ENCODE assay signal across 8 cellular contexts in the genomic region with DNA sequence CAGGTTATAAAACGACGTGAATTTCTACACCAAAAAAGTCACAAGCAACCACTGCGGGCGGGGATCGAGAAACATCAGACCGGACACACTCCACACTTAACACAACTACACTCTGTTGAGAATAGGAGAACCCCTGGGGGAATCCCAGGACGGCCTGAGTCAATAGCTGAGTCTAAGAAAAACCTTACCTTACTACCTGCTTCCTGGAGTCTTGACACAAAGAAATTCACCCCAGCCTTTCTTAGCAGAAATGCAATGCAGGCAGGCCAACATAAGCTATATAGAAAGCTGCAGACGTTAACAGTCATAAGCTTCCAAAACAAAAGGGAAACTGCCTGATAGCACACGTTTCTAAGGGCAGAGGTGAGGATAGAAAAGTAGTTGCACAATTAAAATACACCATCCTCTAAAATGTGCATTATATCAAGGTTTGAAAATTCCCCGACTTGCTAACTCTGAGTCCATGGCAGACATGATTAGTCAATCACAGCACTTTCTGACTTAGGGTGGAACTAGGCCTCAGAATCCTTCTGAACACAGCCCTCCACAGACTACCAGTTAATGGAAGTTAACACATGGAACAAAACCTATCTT.
DNase-seq lines count a peak whose midpoint lies in the region; ATAC-seq, FAIRE-seq and TF ChIP-seq lines count a peak whose summit lies in the region.

No MANE protein-coding gene starts in this region.

- H3K9ac ChIP-seq in MM.1S (ENCODE audit: low read length) (peak overlapping the region; percentile 76), mesenchymal stem cell (ENCODE audit: low read length) (no peak overlapping the region)

- H3K9me3 ChIP-seq in A549, result no peaks in the 10 kb centered on the region
- H3K9me3 ChIP-seq in MM.1S (replicated peaks; ENCODE audit: insufficient read depth, low read length), result no peaks in the 10 kb centered on the region
- no peaks in the 10 kb centered on the region for H3K9me3 ChIP-seq in mesenchymal stem cell (ENCODE audit: control insufficient read depth, low read length)

- CTCF ChIA-PET in A549 (lab: Yijun Ruan, JAX), result interaction anchor here (1.2 to 2.3 kb wide), 2 partner anchors 20 to 26 kb away, joined by 3 to 10 read pairs; no protein-coding TSS in a partner anchor

- H3K4me1 ChIP-seq in A549, result no peaks in the 10 kb centered on the region
- peaks cover 69% of the 10 kb centered on the region for H3K4me1 ChIP-seq in MM.1S (ENCODE audit: low read length)
- H3K4me1 ChIP-seq in mesenchymal stem cell (ENCODE audit: control insufficient read depth, insufficient read depth, low read depth, low read length), result peaks cover 11% of the 10 kb centered on the region

- H3K4me1 Mint-ChIP-seq in activated naive CD4-positive, alpha-beta T cell treated with anti-CD3 and anti-CD28 coated beads, Interleukin-2, amount 50 U/mL, for 24 hours, result peaks cover 89% of the 10 kb centered on the region

- H2BK120ac ChIP-seq in mesenchymal stem cell (ENCODE audit: low read depth, low read length), result no peak overlapping the region

- peaks cover 6% of the 10 kb centered on the region for H3K36me3 Mint-ChIP-seq in activated naive CD4-positive, alpha-beta T cell treated with anti-CD3 and anti-CD28 coated beads, Interleukin-2, amount 50 U/mL, for 24 hours

- no peak overlapping the region for H4K8ac ChIP-seq in mesenchymal stem cell (ENCODE audit: low read length)

- POLR2A ChIA-PET in A549 (lab: Yijun Ruan, JAX), result no interaction called here

- H3K9me3 Mint-ChIP-seq in activated naive CD4-positive, alpha-beta T cell treated with anti-CD3 and anti-CD28 coated beads, Interleukin-2, amount 50 U/mL, for 24 hours, result no peaks in the 10 kb centered on the region

- no peaks in the 10 kb centered on the region for H4K20me1 ChIP-seq in MM.1S (ENCODE audit: insufficient read depth, low read length)

- TF ChIP-seq EP300 in A549 (IDR thresholded peaks at IDR 0.05), result no peak

- H2BK5ac ChIP-seq in mesenchymal stem cell (ENCODE audit: low read depth, low read length, poor library complexity, severe bottlenecking), result no peak overlapping the region

- peaks cover 80% of the 10 kb centered on the region for H3K79me2 ChIP-seq in MM.1S (ENCODE audit: low read length)

- H3K27ac ChIP-seq in A549 (no peak overlapping the region), MM.1S (ENCODE audit: low read length) (peak overlapping the region; percentile 99), dorsolateral prefrontal cortex (no peak overlapping the region), mesenchymal stem cell (ENCODE audit: low read length, poor library complexity, severe bottlenecking) (no peak overlapping the region)

- no peak overlapping the region for H3K4ac ChIP-seq in mesenchymal stem cell (ENCODE audit: low read depth in 1 of 2, low read length in 2 of 2)

- H2AK5ac ChIP-seq in mesenchymal stem cell (ENCODE audit: low read length, severe bottlenecking), result no peak overlapping the region

- intact Hi-C loops in dorsolateral prefrontal cortex (cut with DNase I), result no loop called here

- no peaks in the 10 kb centered on the region for H3K9me2 ChIP-seq in MM.1S (replicated peaks; ENCODE audit: insufficient read depth, low read length)

- H3K4me2 ChIP-seq in A549, result no peak overlapping the region
- peak overlapping the region; percentile 95; the same call in 1 of the 2 replicates for H3K4me2 ChIP-seq in MM.1S (ENCODE audit: low read depth, low read length)
- no peak overlapping the region for H3K4me2 ChIP-seq in mesenchymal stem cell (ENCODE audit: low read length, poor library complexity, severe bottlenecking)

- no peak overlapping the region for H3K4me3 ChIP-seq in A549
- peak overlapping the region; percentile 31; the same call in 1 of the 2 replicates for H3K4me3 ChIP-seq in MM.1S (ENCODE audit: low read length)
- H3K4me3 ChIP-seq in dorsolateral prefrontal cortex, result no peak overlapping the region
- no peak overlapping the region for H3K4me3 ChIP-seq in mesenchymal stem cell (ENCODE audit: insufficient read depth in 1 of 2, low read depth in 1 of 2, low read length in 2 of 2)

- peaks cover 63% of the 10 kb centered on the region for H3F3A ChIP-seq in MM.1S (ENCODE audit: insufficient read depth, low read length)

- no peaks in the 10 kb centered on the region for H3K27me3 Mint-ChIP-seq in activated naive CD4-positive, alpha-beta T cell treated with anti-CD3 and anti-CD28 coated beads, Interleukin-2, amount 50 U/mL, for 24 hours

- no peak overlapping the region for H2BK12ac ChIP-seq in mesenchymal stem cell (ENCODE audit: low read length in 2 of 2)

- no peak for FAIRE-seq in A549 (lab: Jason Lieb, UNC)

- H2AFZ ChIP-seq in MM.1S (ENCODE audit: low read length) (no peak overlapping the region), mesenchymal stem cell (ENCODE audit: low read depth, low read length) (no peak overlapping the region)

- DNase-seq in A549 (ENCODE audit: low read depth in 1 of 2, low spot score in 1 of 2) (no peak), MM.1S (peak; percentile 81), dorsolateral prefrontal cortex (no peak), NCI-H1436 (lab: John Stamatoyannopoulos, UW) (no peak), mesenchymal stem cell (no peak)
- DNase-seq in stimulated activated CD4-positive, alpha-beta T cell treated with anti-CD3 and anti-CD28 coated beads, TNF-alpha, amount 100 ng/mL, for 24 hours (ENCODE audit: low read depth in 3 of 3), result peak; percentile 43 to 66 (median 46)

- H3K36me3 ChIP-seq in MM.1S (replicated peaks; ENCODE audit: insufficient read depth, low read length) (no peaks in the 10 kb centered on the region; the same call in 1 of the 2 replicates), mesenchymal stem cell (ENCODE audit: control insufficient read depth in 1 of 2, insufficient read depth in 2 of 2, low read depth in 1 of 2, low read length in 2 of 2) (no peaks in the 10 kb centered on the region)

- no peak overlapping the region for H3K23ac ChIP-seq in mesenchymal stem cell (ENCODE audit: low read length in 2 of 2)

- no peak for ATAC-seq in A549
- ATAC-seq in GM21381 (IDR thresholded peaks at IDR 0.05; ENCODE audit: unreplicated experiment), result peak; percentile 51

- no peak overlapping the region for H3K14ac ChIP-seq in mesenchymal stem cell (ENCODE audit: low read length in 2 of 2)

- H3K18ac ChIP-seq in mesenchymal stem cell (ENCODE audit: low read depth in 1 of 2, low read length in 2 of 2), result no peak overlapping the region

- no peak for TF ChIP-seq POLR2A in A549 (IDR thresholded peaks at IDR 0.05; ENCODE audit: low read length)

- H3K4me3 Mint-ChIP-seq in activated naive CD4-positive, alpha-beta T cell treated with anti-CD3 and anti-CD28 coated beads, Interleukin-2, amount 50 U/mL, for 24 hours, result peak overlapping the region; percentile 87

- no peaks in the 10 kb centered on the region for H3K79me1 ChIP-seq in mesenchymal stem cell (replicated peaks; ENCODE audit: low read length, poor library complexity, severe bottlenecking)

- H3K27me3 ChIP-seq in MM.1S (replicated peaks; ENCODE audit: insufficient read depth, low read length), result no peaks in the 10 kb centered on the region
- peaks cover 0 to 4% (median 0%) of the 10 kb centered on the region in 45 donors for H3K27me3 ChIP-seq in dorsolateral prefrontal cortex
- peaks cover 0 to 58% of the 10 kb centered on the region in 2 experiments for H3K27me3 ChIP-seq in mesenchymal stem cell (ENCODE audit: control insufficient read depth in 1 of 2, insufficient read depth in 1 of 2, low read length in 2 of 2)

- no peak overlapping the region for H2BK15ac ChIP-seq in mesenchymal stem cell (ENCODE audit: low read depth, poor library complexity, severe bottlenecking)

- H4K91ac ChIP-seq in mesenchymal stem cell (ENCODE audit: low read length), result no peak overlapping the region

- no peak for TF ChIP-seq RAD21 in A549 (conservative IDR thresholded peaks at IDR 0.05 in 1 of 2, IDR thresholded peaks at IDR 0.05 in 1 of 2)

- TF ChIP-seq CTCF in A549 (IDR thresholded peaks at IDR 0.05) (no peak), MM.1S (IDR thresholded peaks at IDR 0.05; ENCODE audit: low read length) (no peak), dorsolateral prefrontal cortex (IDR thresholded peaks at IDR 0.05 in 54 of 56, conservative IDR thresholded peaks at IDR 0.05 in 2 of 56; ENCODE audit: low read depth in 1 of 56, partially characterized antibody in 56 of 56) (no peak)

- 83% methylated on average over 10 of the region's 10 CpGs for WGBS in A549 (ENCODE audit: missing lambda C conversion rate)
- WGBS in mesenchymal stem cell, result 91% methylated on average over 10 of the region's 10 CpGs

- H3K27ac Mint-ChIP-seq in activated naive CD4-positive, alpha-beta T cell treated with anti-CD3 and anti-CD28 coated beads, Interleukin-2, amount 50 U/mL, for 24 hours, result peak overlapping the region; percentile 87

TF ChIP-seq in A549, 52 proteins besides CTCF, POLR2A, EP300 and RAD21:
- TF ChIP-seq ZC3H11A (IDR thresholded peaks at IDR 0.05) (no peak), KDM1A (IDR thresholded peaks at IDR 0.05; ENCODE audit: low read depth) (0 out of 2 replicates have a peak, but pooled peaks have one; percentile 35), BHLHE40 (IDR thresholded peaks at IDR 0.05; ENCODE audit: low read depth, low read length) (no peak), CBX8 (IDR thresholded peaks at IDR 0.05) (no peak), TFCP2L1 (CRISPR knock-in tag; IDR thresholded peaks at IDR 0.05) (no peak), GATA3 (IDR thresholded peaks at IDR 0.05; ENCODE audit: borderline replicate concordance) (no peak), FOXS1 (CRISPR knock-in tag; IDR thresholded peaks at IDR 0.05) (no peak)
- TF ChIP-seq, protein P1, sequence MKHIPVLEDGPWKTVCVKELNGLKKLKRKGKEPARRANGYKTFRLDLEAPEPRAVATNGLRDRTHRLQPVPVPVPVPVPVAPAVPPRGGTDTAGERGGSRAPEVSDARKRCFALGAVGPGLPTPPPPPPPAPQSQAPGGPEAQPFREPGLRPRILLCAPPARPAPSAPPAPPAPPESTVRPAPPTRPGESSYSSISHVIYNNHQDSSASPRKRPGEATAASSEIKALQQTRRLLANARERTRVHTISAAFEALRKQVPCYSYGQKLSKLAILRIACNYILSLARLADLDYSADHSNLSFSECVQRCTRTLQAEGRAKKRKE (CRISPR knock-in tag; IDR thresholded peaks at IDR 0.05; ENCODE audit: low read depth), result no peak
- TF ChIP-seq, protein P2, sequence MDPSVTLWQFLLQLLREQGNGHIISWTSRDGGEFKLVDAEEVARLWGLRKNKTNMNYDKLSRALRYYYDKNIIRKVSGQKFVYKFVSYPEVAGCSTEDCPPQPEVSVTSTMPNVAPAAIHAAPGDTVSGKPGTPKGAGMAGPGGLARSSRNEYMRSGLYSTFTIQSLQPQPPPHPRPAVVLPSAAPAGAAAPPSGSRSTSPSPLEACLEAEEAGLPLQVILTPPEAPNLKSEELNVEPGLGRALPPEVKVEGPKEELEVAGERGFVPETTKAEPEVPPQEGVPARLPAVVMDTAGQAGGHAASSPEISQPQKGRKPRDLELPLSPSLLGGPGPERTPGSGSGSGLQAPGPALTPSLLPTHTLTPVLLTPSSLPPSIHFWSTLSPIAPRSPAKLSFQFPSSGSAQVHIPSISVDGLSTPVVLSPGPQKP (IDR thresholded peaks at IDR 0.05; ENCODE audit: low read depth, low read length), result no peak

Comparison
In these comparisons a context has a peak if more than half of its experiments do, and no peak if none do; other contexts are left out.
1. DNase-seq: peak in MM.1S (single experiment) and stimulated activated CD4-positive, alpha-beta T cell treated with anti-CD3 and anti-CD28 coated beads, TNF-alpha, amount 100 ng/mL, for 24 hours (3 of 3); none in A549 (0 of 2), dorsolateral prefrontal cortex (0 of 10), NCI-H1436 (single experiment) and mesenchymal stem cell (single experiment).